In the genomic region with DNA sequence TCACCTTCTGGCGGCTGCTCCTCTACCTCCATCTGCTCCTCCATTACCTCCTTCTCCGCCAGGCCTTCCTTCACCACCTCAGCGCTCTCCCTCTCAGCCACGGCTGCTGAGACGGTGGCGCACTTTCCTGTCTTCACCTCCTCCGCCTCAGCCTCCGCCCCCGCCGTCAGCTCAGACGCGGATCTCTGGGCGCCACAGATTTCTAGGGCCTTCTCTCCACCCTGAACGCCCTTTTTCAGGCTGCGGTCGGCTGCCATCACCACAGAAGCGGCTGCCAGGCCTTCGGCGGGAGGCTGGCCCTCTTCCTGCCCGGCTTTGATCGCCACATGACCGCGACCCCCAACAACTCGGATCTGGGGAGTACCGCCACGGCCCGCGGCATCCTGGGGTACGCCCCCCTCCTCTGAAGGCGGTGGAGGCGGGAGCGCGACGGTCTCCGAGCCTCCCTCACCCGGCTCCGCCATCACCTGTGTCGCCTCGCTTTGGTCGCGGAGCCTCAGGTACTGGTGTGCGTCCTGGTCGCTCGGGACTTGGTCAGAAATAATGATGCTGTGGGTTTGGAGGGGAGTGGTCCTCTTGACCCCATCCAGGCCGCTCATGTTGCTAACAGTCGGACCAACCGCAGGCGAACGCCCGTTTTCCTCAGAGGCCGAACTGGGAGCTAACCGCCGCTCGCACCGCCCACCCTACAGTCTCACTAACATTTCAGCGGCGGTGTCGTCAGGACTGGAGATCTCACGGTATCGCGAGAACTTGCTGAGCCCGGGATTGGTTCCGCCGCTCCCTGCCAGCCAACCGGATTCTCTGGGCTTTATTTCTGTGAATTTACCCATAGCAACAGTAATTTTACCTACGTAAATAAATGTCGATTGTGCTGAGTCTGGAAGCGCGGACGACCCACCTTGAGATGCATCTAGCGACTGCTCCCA, we compare ENCODE assay signal across 1 cellular context.
A peak's percentile ranks its signal among the peaks of the same experiment; 100 is the strongest.
TF ChIP-seq lines count a peak whose summit lies in the region.

A gene (minus strand): TSS at position 699 of the 929 bp plus-strand sequence. CDS start 100 bp downstream, at position 599.

TF ChIP-seq in K562, 482 proteins besides CTCF, POLR2A, EP300 and RAD21 (continued from another document and continues in another):
- TF ChIP-seq, protein P1, sequence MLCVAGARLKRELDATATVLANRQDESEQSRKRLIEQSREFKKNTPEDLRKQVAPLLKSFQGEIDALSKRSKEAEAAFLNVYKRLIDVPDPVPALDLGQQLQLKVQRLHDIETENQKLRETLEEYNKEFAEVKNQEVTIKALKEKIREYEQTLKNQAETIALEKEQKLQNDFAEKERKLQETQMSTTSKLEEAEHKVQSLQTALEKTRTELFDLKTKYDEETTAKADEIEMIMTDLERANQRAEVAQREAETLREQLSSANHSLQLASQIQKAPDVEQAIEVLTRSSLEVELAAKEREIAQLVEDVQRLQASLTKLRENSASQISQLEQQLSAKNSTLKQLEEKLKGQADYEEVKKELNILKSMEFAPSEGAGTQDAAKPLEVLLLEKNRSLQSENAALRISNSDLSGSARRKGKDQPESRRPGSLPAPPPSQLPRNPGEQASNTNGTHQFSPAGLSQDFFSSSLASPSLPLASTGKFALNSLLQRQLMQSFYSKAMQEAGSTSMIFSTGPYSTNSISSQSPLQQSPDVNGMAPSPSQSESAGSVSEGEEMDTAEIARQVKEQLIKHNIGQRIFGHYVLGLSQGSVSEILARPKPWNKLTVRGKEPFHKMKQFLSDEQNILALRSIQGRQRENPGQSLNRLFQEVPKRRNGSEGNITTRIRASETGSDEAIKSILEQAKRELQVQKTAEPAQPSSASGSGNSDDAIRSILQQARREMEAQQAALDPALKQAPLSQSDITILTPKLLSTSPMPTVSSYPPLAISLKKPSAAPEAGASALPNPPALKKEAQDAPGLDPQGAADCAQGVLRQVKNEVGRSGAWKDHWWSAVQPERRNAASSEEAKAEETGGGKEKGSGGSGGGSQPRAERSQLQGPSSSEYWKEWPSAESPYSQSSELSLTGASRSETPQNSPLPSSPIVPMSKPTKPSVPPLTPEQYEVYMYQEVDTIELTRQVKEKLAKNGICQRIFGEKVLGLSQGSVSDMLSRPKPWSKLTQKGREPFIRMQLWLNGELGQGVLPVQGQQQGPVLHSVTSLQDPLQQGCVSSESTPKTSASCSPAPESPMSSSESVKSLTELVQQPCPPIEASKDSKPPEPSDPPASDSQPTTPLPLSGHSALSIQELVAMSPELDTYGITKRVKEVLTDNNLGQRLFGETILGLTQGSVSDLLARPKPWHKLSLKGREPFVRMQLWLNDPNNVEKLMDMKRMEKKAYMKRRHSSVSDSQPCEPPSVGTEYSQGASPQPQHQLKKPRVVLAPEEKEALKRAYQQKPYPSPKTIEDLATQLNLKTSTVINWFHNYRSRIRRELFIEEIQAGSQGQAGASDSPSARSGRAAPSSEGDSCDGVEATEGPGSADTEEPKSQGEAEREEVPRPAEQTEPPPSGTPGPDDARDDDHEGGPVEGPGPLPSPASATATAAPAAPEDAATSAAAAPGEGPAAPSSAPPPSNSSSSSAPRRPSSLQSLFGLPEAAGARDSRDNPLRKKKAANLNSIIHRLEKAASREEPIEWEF (CRISPR knock-in tag; IDR thresholded peaks at IDR 0.05): no peak
- TF ChIP-seq PRPF4 (IDR thresholded peaks at IDR 0.05; ENCODE audit: insufficient read depth, low read depth, low read length, poor library complexity, severe bottlenecking): no peak
- no peak for TF ChIP-seq XRCC3 (IDR thresholded peaks at IDR 0.05)
- TF ChIP-seq CBX2 (IDR thresholded peaks at IDR 0.05; ENCODE audit: insufficient read depth, low read length, poor library complexity, severe bottlenecking): no peak
- peak; percentile 78 for TF ChIP-seq ZNF263 (CRISPR knock-in tag; IDR thresholded peaks at IDR 0.05; ENCODE audit: borderline replicate concordance)
- no peak for TF ChIP-seq TAF15 (IDR thresholded peaks at IDR 0.05; ENCODE audit: low read depth, low read length)
- TF ChIP-seq, protein P2, sequence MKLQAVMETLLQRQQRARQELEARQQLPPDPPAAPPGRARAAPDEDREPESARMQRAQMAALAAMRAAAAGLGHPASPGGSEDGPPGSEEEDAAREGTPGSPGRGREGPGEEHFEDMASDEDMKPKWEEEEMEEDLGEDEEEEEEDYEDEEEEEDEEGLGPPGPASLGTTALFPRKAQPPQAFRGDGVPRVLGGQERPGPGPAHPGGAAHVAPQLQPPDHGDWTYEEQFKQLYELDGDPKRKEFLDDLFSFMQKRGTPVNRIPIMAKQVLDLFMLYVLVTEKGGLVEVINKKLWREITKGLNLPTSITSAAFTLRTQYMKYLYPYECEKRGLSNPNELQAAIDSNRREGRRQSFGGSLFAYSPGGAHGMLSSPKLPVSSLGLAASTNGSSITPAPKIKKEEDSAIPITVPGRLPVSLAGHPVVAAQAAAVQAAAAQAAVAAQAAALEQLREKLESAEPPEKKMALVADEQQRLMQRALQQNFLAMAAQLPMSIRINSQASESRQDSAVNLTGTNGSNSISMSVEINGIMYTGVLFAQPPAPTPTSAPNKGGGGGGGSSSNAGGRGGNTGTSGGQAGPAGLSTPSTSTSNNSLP (IDR thresholded peaks at IDR 0.05; ENCODE audit: borderline replicate concordance, low read depth, low read length): no peak
- no peak for TF ChIP-seq MTF1 (CRISPR knock-in tag; IDR thresholded peaks at IDR 0.05; ENCODE audit: borderline replicate concordance)
- peak; percentile 79 for TF ChIP-seq PML (IDR thresholded peaks at IDR 0.05; ENCODE audit: low read length)
- no peak for TF ChIP-seq RBM15 (IDR thresholded peaks at IDR 0.05; ENCODE audit: insufficient read depth, low read length)
- TF ChIP-seq, protein P3, sequence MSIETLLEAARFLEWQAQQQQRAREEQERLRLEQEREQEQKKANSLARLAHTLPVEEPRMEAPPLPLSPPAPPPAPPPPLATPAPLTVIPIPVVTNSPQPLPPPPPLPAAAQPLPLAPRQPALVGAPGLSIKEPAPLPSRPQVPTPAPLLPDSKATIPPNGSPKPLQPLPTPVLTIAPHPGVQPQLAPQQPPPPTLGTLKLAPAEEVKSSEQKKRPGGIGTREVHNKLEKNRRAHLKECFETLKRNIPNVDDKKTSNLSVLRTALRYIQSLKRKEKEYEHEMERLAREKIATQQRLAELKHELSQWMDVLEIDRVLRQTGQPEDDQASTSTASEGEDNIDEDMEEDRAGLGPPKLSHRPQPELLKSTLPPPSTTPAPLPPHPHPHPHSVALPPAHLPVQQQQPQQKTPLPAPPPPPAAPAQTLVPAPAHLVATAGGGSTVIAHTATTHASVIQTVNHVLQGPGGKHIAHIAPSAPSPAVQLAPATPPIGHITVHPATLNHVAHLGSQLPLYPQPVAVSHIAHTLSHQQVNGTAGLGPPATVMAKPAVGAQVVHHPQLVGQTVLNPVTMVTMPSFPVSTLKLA (conservative IDR thresholded peaks at IDR 0.05): peak; percentile 44 to 63; a peak in 3 of 4 replicates
- TF ChIP-seq, protein P4, sequence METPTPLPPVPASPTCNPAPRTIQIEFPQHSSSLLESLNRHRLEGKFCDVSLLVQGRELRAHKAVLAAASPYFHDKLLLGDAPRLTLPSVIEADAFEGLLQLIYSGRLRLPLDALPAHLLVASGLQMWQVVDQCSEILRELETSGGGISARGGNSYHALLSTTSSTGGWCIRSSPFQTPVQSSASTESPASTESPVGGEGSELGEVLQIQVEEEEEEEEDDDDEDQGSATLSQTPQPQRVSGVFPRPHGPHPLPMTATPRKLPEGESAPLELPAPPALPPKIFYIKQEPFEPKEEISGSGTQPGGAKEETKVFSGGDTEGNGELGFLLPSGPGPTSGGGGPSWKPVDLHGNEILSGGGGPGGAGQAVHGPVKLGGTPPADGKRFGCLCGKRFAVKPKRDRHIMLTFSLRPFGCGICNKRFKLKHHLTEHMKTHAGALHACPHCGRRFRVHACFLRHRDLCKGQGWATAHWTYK (CRISPR knock-in tag; IDR thresholded peaks at IDR 0.05): peak; percentile 80; the same call in 1 of the 2 replicates
- TF ChIP-seq CBX5 (IDR thresholded peaks at IDR 0.05; ENCODE audit: borderline replicate concordance, low read depth): no peak
- peak; percentile 49; the same call in 1 of the 2 replicates for TF ChIP-seq MBD2 (IDR thresholded peaks at IDR 0.05; ENCODE audit: borderline replicate concordance, low read depth)
- no peak for TF ChIP-seq FUS (optimal IDR thresholded peaks at IDR 0.05; ENCODE audit: low read depth, low read length)
- TF ChIP-seq TEAD1 (CRISPR knock-in tag; IDR thresholded peaks at IDR 0.05): peak in 1 of 2 experiments; percentile 74; a peak in 2 of 4 replicates
- TF ChIP-seq HDAC3 (IDR thresholded peaks at IDR 0.05; ENCODE audit: borderline replicate concordance, partially characterized antibody): no peak
- no peak for TF ChIP-seq SMAD2 (IDR thresholded peaks at IDR 0.05; ENCODE audit: low read depth, low read length)
- TF ChIP-seq GTF2E2 (tag; IDR thresholded peaks at IDR 0.05): no peak
- TF ChIP-seq, protein P5, sequence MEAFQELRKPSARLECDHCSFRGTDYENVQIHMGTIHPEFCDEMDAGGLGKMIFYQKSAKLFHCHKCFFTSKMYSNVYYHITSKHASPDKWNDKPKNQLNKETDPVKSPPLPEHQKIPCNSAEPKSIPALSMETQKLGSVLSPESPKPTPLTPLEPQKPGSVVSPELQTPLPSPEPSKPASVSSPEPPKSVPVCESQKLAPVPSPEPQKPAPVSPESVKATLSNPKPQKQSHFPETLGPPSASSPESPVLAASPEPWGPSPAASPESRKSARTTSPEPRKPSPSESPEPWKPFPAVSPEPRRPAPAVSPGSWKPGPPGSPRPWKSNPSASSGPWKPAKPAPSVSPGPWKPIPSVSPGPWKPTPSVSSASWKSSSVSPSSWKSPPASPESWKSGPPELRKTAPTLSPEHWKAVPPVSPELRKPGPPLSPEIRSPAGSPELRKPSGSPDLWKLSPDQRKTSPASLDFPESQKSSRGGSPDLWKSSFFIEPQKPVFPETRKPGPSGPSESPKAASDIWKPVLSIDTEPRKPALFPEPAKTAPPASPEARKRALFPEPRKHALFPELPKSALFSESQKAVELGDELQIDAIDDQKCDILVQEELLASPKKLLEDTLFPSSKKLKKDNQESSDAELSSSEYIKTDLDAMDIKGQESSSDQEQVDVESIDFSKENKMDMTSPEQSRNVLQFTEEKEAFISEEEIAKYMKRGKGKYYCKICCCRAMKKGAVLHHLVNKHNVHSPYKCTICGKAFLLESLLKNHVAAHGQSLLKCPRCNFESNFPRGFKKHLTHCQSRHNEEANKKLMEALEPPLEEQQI (IDR thresholded peaks at IDR 0.05): no peak; the same call in 1 of the 2 replicates
- TF ChIP-seq MYNN (IDR thresholded peaks at IDR 0.05): no peak
- no peak for TF ChIP-seq MYNN (CRISPR knock-in tag; IDR thresholded peaks at IDR 0.05)
- TF ChIP-seq KDM2B (CRISPR knock-in tag; IDR thresholded peaks at IDR 0.05): no peak
- TF ChIP-seq, protein P6, sequence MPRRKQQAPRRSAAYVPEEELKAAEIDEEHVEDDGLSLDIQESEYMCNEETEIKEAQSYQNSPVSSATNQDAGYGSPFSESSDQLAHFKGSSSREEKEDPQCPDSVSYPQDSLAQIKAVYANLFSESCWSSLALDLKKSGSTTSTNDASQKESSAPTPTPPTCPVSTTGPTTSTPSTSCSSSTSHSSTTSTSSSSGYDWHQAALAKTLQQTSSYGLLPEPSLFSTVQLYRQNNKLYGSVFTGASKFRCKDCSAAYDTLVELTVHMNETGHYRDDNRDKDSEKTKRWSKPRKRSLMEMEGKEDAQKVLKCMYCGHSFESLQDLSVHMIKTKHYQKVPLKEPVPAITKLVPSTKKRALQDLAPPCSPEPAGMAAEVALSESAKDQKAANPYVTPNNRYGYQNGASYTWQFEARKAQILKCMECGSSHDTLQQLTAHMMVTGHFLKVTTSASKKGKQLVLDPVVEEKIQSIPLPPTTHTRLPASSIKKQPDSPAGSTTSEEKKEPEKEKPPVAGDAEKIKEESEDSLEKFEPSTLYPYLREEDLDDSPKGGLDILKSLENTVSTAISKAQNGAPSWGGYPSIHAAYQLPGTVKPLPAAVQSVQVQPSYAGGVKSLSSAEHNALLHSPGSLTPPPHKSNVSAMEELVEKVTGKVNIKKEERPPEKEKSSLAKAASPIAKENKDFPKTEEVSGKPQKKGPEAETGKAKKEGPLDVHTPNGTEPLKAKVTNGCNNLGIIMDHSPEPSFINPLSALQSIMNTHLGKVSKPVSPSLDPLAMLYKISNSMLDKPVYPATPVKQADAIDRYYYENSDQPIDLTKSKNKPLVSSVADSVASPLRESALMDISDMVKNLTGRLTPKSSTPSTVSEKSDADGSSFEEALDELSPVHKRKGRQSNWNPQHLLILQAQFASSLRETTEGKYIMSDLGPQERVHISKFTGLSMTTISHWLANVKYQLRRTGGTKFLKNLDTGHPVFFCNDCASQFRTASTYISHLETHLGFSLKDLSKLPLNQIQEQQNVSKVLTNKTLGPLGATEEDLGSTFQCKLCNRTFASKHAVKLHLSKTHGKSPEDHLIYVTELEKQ (CRISPR knock-in tag; IDR thresholded peaks at IDR 0.05): no peak
- TF ChIP-seq, protein P7, sequence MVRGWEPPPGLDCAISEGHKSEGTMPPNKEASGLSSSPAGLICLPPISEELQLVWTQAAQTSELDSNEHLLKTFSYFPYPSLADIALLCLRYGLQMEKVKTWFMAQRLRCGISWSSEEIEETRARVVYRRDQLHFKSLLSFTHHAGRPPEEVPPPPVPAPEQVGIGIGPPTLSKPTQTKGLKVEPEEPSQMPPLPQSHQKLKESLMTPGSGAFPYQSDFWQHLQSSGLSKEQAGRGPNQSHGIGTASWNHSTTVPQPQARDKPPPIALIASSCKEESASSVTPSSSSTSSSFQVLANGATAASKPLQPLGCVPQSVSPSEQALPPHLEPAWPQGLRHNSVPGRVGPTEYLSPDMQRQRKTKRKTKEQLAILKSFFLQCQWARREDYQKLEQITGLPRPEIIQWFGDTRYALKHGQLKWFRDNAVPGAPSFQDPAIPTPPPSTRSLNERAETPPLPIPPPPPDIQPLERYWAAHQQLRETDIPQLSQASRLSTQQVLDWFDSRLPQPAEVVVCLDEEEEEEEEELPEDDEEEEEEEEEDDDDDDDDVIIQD (CRISPR knock-in tag; IDR thresholded peaks at IDR 0.05): no peak
- TF ChIP-seq ATF7 (IDR thresholded peaks at IDR 0.05): peak; percentile 78
- no peak for TF ChIP-seq KAT2B (IDR thresholded peaks at IDR 0.05; ENCODE audit: low read depth, low read length)
- TF ChIP-seq, protein P8, sequence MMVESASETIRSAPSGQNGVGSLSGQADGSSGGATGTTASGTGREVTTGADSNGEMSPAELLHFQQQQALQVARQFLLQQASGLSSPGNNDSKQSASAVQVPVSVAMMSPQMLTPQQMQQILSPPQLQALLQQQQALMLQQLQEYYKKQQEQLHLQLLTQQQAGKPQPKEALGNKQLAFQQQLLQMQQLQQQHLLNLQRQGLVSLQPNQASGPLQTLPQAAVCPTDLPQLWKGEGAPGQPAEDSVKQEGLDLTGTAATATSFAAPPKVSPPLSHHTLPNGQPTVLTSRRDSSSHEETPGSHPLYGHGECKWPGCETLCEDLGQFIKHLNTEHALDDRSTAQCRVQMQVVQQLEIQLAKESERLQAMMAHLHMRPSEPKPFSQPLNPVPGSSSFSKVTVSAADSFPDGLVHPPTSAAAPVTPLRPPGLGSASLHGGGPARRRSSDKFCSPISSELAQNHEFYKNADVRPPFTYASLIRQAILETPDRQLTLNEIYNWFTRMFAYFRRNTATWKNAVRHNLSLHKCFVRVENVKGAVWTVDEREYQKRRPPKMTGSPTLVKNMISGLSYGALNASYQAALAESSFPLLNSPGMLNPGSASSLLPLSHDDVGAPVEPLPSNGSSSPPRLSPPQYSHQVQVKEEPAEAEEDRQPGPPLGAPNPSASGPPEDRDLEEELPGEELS (CRISPR knock-in tag; IDR thresholded peaks at IDR 0.05; ENCODE audit: borderline replicate concordance): peak; percentile 88; the same call in 1 of the 2 replicates
- TF ChIP-seq, protein P9, sequence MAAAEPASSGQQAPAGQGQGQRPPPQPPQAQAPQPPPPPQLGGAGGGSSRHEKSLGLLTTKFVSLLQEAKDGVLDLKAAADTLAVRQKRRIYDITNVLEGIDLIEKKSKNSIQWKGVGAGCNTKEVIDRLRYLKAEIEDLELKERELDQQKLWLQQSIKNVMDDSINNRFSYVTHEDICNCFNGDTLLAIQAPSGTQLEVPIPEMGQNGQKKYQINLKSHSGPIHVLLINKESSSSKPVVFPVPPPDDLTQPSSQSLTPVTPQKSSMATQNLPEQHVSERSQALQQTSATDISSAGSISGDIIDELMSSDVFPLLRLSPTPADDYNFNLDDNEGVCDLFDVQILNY (CRISPR knock-in tag; IDR thresholded peaks at IDR 0.05): peak; percentile 89; the same call in 1 of the 2 replicates
- TF ChIP-seq EWSR1 (IDR thresholded peaks at IDR 0.05; ENCODE audit: borderline replicate concordance, low read depth, partially characterized antibody): no peak
